Comparison of ENCODE assay signal across 1 cellular context in genomic region chr7:159107052-159107892, GRCh38.
TF ChIP-seq lines count a peak whose summit lies in the region.

No MANE protein-coding gene starts in this region.

TF ChIP-seq in H1, 55 proteins besides CTCF, POLR2A, EP300 and RAD21:
- TF ChIP-seq MAX (IDR thresholded peaks at IDR 0.05) (no peak), JUN (IDR thresholded peaks at IDR 0.05; ENCODE audit: low read depth, low read length) (no peak), KDM5A (IDR thresholded peaks at IDR 0.05; ENCODE audit: low read length) (no peak), NRF1 (IDR thresholded peaks at IDR 0.05; ENCODE audit: low read depth, low read length) (no peak), RFX5 (IDR thresholded peaks at IDR 0.05; ENCODE audit: borderline replicate concordance, low read depth, low read length) (no peak)
- TF ChIP-seq, protein P1, sequence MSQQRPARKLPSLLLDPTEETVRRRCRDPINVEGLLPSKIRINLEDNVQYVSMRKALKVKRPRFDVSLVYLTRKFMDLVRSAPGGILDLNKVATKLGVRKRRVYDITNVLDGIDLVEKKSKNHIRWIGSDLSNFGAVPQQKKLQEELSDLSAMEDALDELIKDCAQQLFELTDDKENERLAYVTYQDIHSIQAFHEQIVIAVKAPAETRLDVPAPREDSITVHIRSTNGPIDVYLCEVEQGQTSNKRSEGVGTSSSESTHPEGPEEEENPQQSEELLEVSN (IDR thresholded peaks at IDR 0.05) = no peak
